ENCODE assay signal across 15 cellular contexts in the genomic region with DNA sequence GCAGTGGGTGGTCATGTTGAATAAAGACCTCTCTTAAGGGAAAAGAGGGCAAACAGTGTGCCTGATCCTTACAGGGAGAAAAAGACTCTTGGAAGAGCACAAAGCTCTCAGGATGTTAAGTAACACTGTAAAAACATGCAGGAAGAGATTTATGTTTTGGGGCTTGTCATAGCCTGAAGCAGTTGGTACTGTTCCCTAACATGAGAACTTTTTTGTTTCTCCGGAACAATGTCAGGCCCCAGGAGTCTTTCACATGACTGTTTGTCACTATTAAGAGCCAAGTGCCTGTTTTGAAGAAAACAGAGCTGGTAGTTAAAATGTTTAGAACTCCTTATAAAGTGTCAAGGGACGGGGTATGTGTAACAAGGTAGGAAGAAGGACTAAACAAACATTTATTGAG.
DNase-seq lines count a peak whose midpoint lies in the region; ATAC-seq, FAIRE-seq and TF ChIP-seq lines count a peak whose summit lies in the region.
"Had no signal": no experiment of that assay in that cellular context is flagged by ENCODE, and none has a peak within 500 bp of the region (broad histone marks: within the 10 kb centered on the region; RNA-seq: fewer than 3 reads in every experiment).

No MANE protein-coding gene starts in this region.

- no peaks in the 10 kb centered on the region for H3K9me2 ChIP-seq in OCI-LY1 (ENCODE audit: low read depth, low read length)

- H3K4me3 ChIP-seq in BLaER1 (no peak overlapping the region), OCI-LY1 (ENCODE audit: low read depth, low read length, poor library complexity, severe bottlenecking) (no peak overlapping the region), prostate gland (no peak overlapping the region)

- H3K9ac ChIP-seq in BLaER1 (no peak overlapping the region), OCI-LY1 (ENCODE audit: low read length) (no peak overlapping the region)

- H3K27ac ChIP-seq in BLaER1 (no peak overlapping the region), OCI-LY1 (ENCODE audit: low read depth, low read length, poor library complexity, severe bottlenecking) (peak overlapping the region; percentile 6), prostate gland (peak overlapping the region; percentile 2 to 7)
- H3K27ac ChIP-seq: brain microvascular endothelial cell had no signal

- H4K20me1 ChIP-seq in BLaER1 (no peaks in the 10 kb centered on the region), OCI-LY1 (ENCODE audit: insufficient read depth, low read length) (no peaks in the 10 kb centered on the region)

- intact Hi-C loops in prostate gland (cut with DNase I) = no loop called here

- H3K9me3 ChIP-seq in BLaER1 = no peaks in the 10 kb centered on the region
- no peaks in the 10 kb centered on the region for H3K9me3 ChIP-seq in OCI-LY1 (ENCODE audit: low read length)
- H3K9me3 ChIP-seq in prostate gland = no peaks in the 10 kb centered on the region

- no peak overlapping the region for H2AFZ ChIP-seq in OCI-LY1 (ENCODE audit: low read length)

- H3F3A ChIP-seq in OCI-LY1 (ENCODE audit: insufficient read depth, low read length) = 0 out of 2 replicates have a peak, but pooled peaks cover 2% of the 10 kb centered on the region

- H3K4me2 ChIP-seq in BLaER1 (peak overlapping the region; percentile 4; the same call in 1 of the 2 replicates), OCI-LY1 (ENCODE audit: low read length) (no peak overlapping the region)

- H3K79me2 ChIP-seq in OCI-LY1 (ENCODE audit: insufficient read depth, low read length) = no peaks in the 10 kb centered on the region

- TF ChIP-seq CTCF in OCI-LY1 (IDR thresholded peaks at IDR 0.05; ENCODE audit: low read length) = no peak
- TF ChIP-seq CTCF in prostate gland (IDR thresholded peaks at IDR 0.05) = no peak

- TF ChIP-seq POLR2A in prostate gland (IDR thresholded peaks at IDR 0.05) = no peak

- peaks cover 32% of the 10 kb centered on the region for H3K4me1 ChIP-seq in BLaER1
- peaks cover 43% of the 10 kb centered on the region for H3K4me1 ChIP-seq in OCI-LY1 (ENCODE audit: insufficient read depth, low read length, severe bottlenecking)
- no peaks in the 10 kb centered on the region for H3K4me1 ChIP-seq in prostate gland (replicated peaks)

- no peak for FAIRE-seq in HTR-8/SVneo (lab: Jason Lieb, UNC)
- FAIRE-seq: urothelium cell line had no signal

- DNase-seq in fibroblast of gingiva (ENCODE audit: low read depth) = peak; percentile 14
- peak; percentile 47 for DNase-seq in prostate gland (ENCODE audit: low spot score)
- no peak for DNase-seq in NCI-H187 (lab: John Stamatoyannopoulos, UW)
- no peak for DNase-seq in glomerular visceral epithelial cell (ENCODE audit: extremely low spot score)
- no peak for DNase-seq in HTR-8/SVneo (ENCODE audit: insufficient read length, low spot score)
- DNase-seq: activated CD4-positive, alpha-beta T cell treated with anti-CD3 and anti-CD28 coated beads for 4 hours; brain microvascular endothelial cell; DMS79; islet precursor cell; naive thymus-derived CD8-positive, alpha-beta T cell; NCI-H2081 treated with DMSO at 0.1 percent for 48 hours had no signal

- WGBS in prostate gland = 8% methylated on average over 2 of the region's 2 CpGs

- H3K36me3 ChIP-seq in BLaER1 (no peaks in the 10 kb centered on the region), OCI-LY1 (ENCODE audit: insufficient read depth, low read length) (no peaks in the 10 kb centered on the region), prostate gland (no peaks in the 10 kb centered on the region)
- H3K36me3 ChIP-seq: brain microvascular endothelial cell had no signal

- no peak for ATAC-seq in HG02884 (IDR thresholded peaks at IDR 0.05; ENCODE audit: unreplicated experiment)
- ATAC-seq: naive thymus-derived CD8-positive, alpha-beta T cell had no signal

- H3K27me3 ChIP-seq in BLaER1 = no peaks in the 10 kb centered on the region
- H3K27me3 ChIP-seq in OCI-LY1 (ENCODE audit: insufficient read depth, low read length) = no peaks in the 10 kb centered on the region
- H3K27me3 ChIP-seq in prostate gland (replicated peaks; ENCODE audit: insufficient read depth) = no peaks in the 10 kb centered on the region
- H3K27me3 ChIP-seq: brain microvascular endothelial cell had no signal

Comparison
In these comparisons a context has a peak if more than half of its experiments do, and no peak if none do; other contexts are left out.
1. DNase-seq: peak in fibroblast of gingiva (single experiment) and prostate gland (single experiment); none in NCI-H187 (0 of 2), glomerular visceral epithelial cell (single experiment) and HTR-8/SVneo (single experiment).